Comparison of ENCODE assay signal across 7 cellular contexts in the genomic region with DNA sequence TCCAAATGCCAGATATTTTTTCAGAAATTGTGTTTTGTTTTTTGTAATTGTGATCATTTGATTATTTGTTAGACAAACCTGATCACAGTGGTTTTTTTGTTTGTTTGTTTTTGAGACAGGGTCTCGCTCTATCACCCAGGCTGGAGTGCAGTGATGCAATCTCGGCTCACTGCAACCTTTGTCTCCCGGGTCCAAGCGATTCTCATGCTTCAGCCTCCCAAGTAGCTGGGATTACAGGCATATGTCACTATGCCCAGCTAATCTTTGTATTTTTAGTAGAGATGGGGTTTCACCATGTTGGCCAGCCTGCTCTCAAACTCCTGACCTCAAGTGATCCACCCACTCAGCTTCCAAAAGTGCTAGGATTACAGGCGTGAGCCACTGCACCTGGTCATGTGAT. TPM values are rescaled to one million over a fixed set of nuclear protein-coding genes. Genes with fewer than 3 reads are reported as not detected.
"Had no signal": no experiment of that assay in that cellular context is flagged by ENCODE, and none has a peak within 500 bp of the region (broad histone marks: within the 10 kb centered on the region; RNA-seq: fewer than 3 reads in every experiment).

No MANE protein-coding gene starts in this region.

RNA-seq across cellular contexts. Expression of a gene that starts 6.7 kb away (rescaled TPM):
- total RNA-seq: activated CD4-positive, alpha-beta memory T cell treated with anti-CD3 and anti-CD28 coated beads, Interleukin-2, amount 10 ng/mL, durations not matched to agents 7 days and 5 days; activated CD8-positive, alpha-beta memory T cell treated with anti-CD3 and anti-CD28 coated beads, Interleukin-2, amount 10 ng/mL, durations not matched to agents 7 days and 5 days; activated T-helper 17 cell treated with anti-CD3 and anti-CD28 coated beads, Interleukin-2, amount 50 U/mL, for 72 hours; LHCN-M2; T-helper 17 cell had no signal
- polyA plus RNA-seq: IgD-negative memory B cell, SK-N-SH had no signal
